ENCODE assay signal across 1 cellular context in the genomic region with DNA sequence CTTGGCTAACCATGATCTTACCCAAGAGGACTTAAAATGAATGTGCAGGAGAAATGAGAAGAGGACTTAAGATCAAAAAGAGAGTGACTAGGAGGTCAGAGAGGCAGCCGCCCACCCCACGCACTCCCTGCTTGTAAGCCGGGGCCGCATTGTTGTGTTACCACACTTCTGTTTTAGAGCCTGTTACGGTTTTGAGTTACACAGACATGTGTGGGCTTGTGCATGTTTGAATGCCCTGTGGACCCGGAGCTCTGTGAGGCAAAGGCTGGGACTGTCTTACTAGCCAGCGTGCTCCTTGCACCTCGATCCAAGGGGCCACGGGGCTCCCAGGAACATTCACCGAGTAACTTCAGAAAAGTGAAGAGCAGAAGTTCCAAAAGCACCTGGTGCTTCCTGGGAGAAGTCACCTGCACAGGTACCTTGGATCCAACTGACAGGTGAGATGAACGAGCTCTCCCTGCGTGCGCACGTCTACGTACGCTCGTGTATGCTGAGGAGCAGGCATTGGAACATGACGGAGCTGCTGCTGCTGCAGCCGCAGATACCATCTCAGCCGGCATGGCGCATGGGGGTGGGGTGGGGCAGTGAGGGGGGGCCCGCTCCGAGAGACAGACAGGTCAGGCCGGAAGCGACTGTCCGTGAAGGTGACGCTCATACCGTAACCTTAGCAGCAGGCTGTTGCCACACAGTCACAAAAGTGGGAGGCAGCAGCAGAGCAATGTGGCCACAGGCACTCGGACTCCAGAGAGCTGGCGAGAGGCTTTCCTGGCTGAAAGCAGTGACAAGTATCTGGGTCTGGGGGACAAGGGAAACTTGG.
TF ChIP-seq lines count a peak whose summit lies in the region.

No MANE protein-coding gene starts in this region.

TF ChIP-seq in H1, 55 proteins besides CTCF, POLR2A, EP300 and RAD21:
- TF ChIP-seq GTF2F1 (IDR thresholded peaks at IDR 0.05; ENCODE audit: borderline replicate concordance, low read depth, low read length) = no peak
- no peak for TF ChIP-seq CHD1 (IDR thresholded peaks at IDR 0.05; ENCODE audit: low read depth, low read length)
- TF ChIP-seq YY1 (IDR thresholded peaks at IDR 0.05; ENCODE audit: low read depth, low read length) = no peak
- TF ChIP-seq CREB1 (IDR thresholded peaks at IDR 0.05) = no peak
- no peak for TF ChIP-seq EGR1 (IDR thresholded peaks at IDR 0.05; ENCODE audit: borderline replicate concordance, low read depth, low read length)
- no peak for TF ChIP-seq SP2 (IDR thresholded peaks at IDR 0.05; ENCODE audit: low read length)
- no peak for TF ChIP-seq RNF2 (IDR thresholded peaks at IDR 0.05; ENCODE audit: borderline replicate concordance, low read depth, low read length, missing control alignments, poor library complexity, severe bottlenecking)
- no peak for TF ChIP-seq RXRA (IDR thresholded peaks at IDR 0.05; ENCODE audit: insufficient read depth, low read depth, low read length)
- no peak for TF ChIP-seq MAFK (IDR thresholded peaks at IDR 0.05; ENCODE audit: low read depth, low read length)
- TF ChIP-seq POLR2AphosphoS5 (IDR thresholded peaks at IDR 0.05; ENCODE audit: low read depth, low read length) = no peak
- TF ChIP-seq KDM5A (IDR thresholded peaks at IDR 0.05; ENCODE audit: low read length) = no peak
- TF ChIP-seq SP4 (IDR thresholded peaks at IDR 0.05; ENCODE audit: low read length) = no peak
- TF ChIP-seq NANOG (IDR thresholded peaks at IDR 0.05; ENCODE audit: insufficient read depth, low read depth, low read length, poor library complexity, severe bottlenecking) = no peak
- no peak for TF ChIP-seq HDAC2 (IDR thresholded peaks at IDR 0.05; ENCODE audit: borderline replicate concordance in 1 of 2, low read depth in 2 of 2, low read length in 2 of 2)
- no peak for TF ChIP-seq SAP30 (IDR thresholded peaks at IDR 0.05; ENCODE audit: insufficient read depth, insufficient replicate concordance, low read length)
- no peak for TF ChIP-seq ASH2L (IDR thresholded peaks at IDR 0.05; ENCODE audit: low read length)
- TF ChIP-seq CBX8 (IDR thresholded peaks at IDR 0.05; ENCODE audit: borderline replicate concordance, low read depth, low read length) = no peak
- no peak for TF ChIP-seq SIX5 (IDR thresholded peaks at IDR 0.05; ENCODE audit: low read depth, low read length)
- TF ChIP-seq, protein P1, sequence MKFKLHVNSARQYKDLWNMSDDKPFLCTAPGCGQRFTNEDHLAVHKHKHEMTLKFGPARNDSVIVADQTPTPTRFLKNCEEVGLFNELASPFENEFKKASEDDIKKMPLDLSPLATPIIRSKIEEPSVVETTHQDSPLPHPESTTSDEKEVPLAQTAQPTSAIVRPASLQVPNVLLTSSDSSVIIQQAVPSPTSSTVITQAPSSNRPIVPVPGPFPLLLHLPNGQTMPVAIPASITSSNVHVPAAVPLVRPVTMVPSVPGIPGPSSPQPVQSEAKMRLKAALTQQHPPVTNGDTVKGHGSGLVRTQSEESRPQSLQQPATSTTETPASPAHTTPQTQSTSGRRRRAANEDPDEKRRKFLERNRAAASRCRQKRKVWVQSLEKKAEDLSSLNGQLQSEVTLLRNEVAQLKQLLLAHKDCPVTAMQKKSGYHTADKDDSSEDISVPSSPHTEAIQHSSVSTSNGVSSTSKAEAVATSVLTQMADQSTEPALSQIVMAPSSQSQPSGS (IDR thresholded peaks at IDR 0.05; ENCODE audit: low read length) = no peak
- no peak for TF ChIP-seq SIN3A (conservative IDR thresholded peaks at IDR 0.05 in 1 of 2, IDR thresholded peaks at IDR 0.05 in 1 of 2; ENCODE audit: low read depth in 1 of 2, low read length in 2 of 2)
TF ChIP-seq in H1: peak in this region for 0.
